ENCODE assay signal across 27 cellular contexts in the genomic region with DNA sequence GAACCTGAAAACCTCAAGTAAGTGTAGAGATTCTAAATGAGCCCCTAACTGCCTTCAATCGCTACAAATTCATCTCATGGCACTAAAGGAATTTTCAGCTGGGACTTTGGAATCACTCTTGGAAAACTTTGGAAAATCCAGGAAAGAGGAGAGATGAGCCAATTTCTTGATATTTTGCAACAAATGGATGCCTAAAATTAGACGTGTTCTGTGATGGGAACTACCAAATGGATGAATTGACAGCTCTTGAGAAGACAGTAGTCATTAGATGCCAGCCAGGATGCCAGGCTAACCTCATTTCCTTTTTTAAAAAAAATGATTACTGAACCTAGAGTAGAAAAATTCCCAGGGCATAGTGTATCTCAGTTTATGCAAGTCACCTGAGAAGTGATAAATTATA.
"Had no signal": no experiment of that assay in that cellular context is flagged by ENCODE, and none has a peak within 500 bp of the region (broad histone marks: within the 10 kb centered on the region; RNA-seq: fewer than 3 reads in every experiment).

No MANE protein-coding gene starts in this region.

- H3K27ac ChIP-seq: adrenal gland, body of pancreas, foreskin keratinocyte, gastrocnemius medialis, heart left ventricle had no signal

- H3K9me3 ChIP-seq: adrenal gland, body of pancreas, gastrocnemius medialis, heart left ventricle had no signal

- H3K36me3 ChIP-seq: adrenal gland, gastrocnemius medialis, heart left ventricle had no signal

- DNase-seq: activated CD4-positive, alpha-beta memory T cell treated with anti-CD3 and anti-CD28 coated beads for 36 hours; activated CD4-positive, alpha-beta T cell treated with anti-CD3 and anti-CD28 coated beads for 36 hours; activated CD4-positive, alpha-beta T cell treated with anti-CD3 and anti-CD28 coated beads, Interleukin-2, amount 10 ng/mL, durations not matched to agents 24 days and 14 days; activated CD4-positive, CD25-positive, alpha-beta regulatory T cell; activated CD4-positive, CD25-positive, alpha-beta regulatory T cell treated with anti-CD3 and anti-CD28 coated beads, Interleukin-2, amount 50 U/mL, for 72 hours; activated CD8-positive, alpha-beta memory T cell treated with anti-CD3 and anti-CD28 coated beads, Interleukin-2, amount 10 ng/mL, durations not matched to agents 7 days and 5 days; activated CD8-positive, alpha-beta memory T cell treated with anti-CD3 and anti-CD28 coated beads, Interleukin-2, amount 50 U/mL, for 4 hours; activated CD8-positive, alpha-beta T cell treated with anti-CD3 and anti-CD28 coated beads, Interleukin-2, amount 10 ng/mL, durations not matched to agents 7 days and 5 days; activated effector memory CD4-positive, alpha-beta T cell treated with anti-CD3 and anti-CD28 coated beads, Interleukin-2, amount 50 U/mL, for 16 hours; activated naive CD4-positive, alpha-beta T cell treated with anti-CD3 and anti-CD28 coated beads for 36 hours; activated naive CD8-positive, alpha-beta T cell treated with anti-CD3 and anti-CD28 coated beads for 36 hours; activated naive CD8-positive, alpha-beta T cell treated with anti-CD3 and anti-CD28 coated beads, Interleukin-2, amount 50 U/mL, for 24 hours; activated T-cell treated with anti-CD3 and anti-CD28 coated beads, Interleukin-2, amount 50 U/mL, for 1 hour; activated T-cell treated with anti-CD3 and anti-CD28 coated beads, Interleukin-2, amount 50 U/mL, for 48 hours; adrenal gland; amygdala; aorta; body of pancreas; caudate nucleus; effector memory CD4-positive, alpha-beta T cell; endodermal cell; foreskin keratinocyte; gastrocnemius medialis; glutamatergic neuron; heart left ventricle; T-helper 2 cell had no signal

- H3K4me1 ChIP-seq: adrenal gland, body of pancreas, foreskin keratinocyte, gastrocnemius medialis, heart left ventricle had no signal

- ATAC-seq: activated CD4-positive, alpha-beta T cell treated with anti-CD3 and anti-CD28 coated beads for 36 hours; activated CD8-positive, alpha-beta memory T cell treated with anti-CD3 and anti-CD28 coated beads, Interleukin-2, amount 10 ng/mL, durations not matched to agents 7 days and 5 days; activated CD8-positive, alpha-beta T cell treated with anti-CD3 and anti-CD28 coated beads, Interleukin-2, amount 10 ng/mL, durations not matched to agents 7 days and 5 days; activated naive CD8-positive, alpha-beta T cell treated with anti-CD3 and anti-CD28 coated beads, Interleukin-2, amount 50 U/mL, for 24 hours; body of pancreas; esophagus mucosa; foreskin keratinocyte; gastrocnemius medialis; heart left ventricle had no signal

- H3K4me3 ChIP-seq: adrenal gland, body of pancreas, gastrocnemius medialis, heart left ventricle had no signal

- H3K27me3 ChIP-seq: adrenal gland, body of pancreas, gastrocnemius medialis, heart left ventricle had no signal
